In genomic region chr7:34036069-34036920, GRCh38 we compare ENCODE assay signal across 11 cellular contexts.
DNase-seq lines count a peak whose midpoint lies in the region; ATAC-seq and TF ChIP-seq lines count a peak whose summit lies in the region.
"Had no signal": no experiment of that assay in that cellular context is flagged by ENCODE, and none has a peak within 500 bp of the region (broad histone marks: within the 10 kb centered on the region; RNA-seq: fewer than 3 reads in every experiment).

No MANE protein-coding gene starts in this region.

- no peak for TF ChIP-seq CTCF in MCF 10A (IDR thresholded peaks at IDR 0.05; ENCODE audit: unreplicated experiment)
- TF ChIP-seq CTCF in breast epithelium (IDR thresholded peaks at IDR 0.05): no peak
- TF ChIP-seq CTCF in adrenal gland (IDR thresholded peaks at IDR 0.05): no peak
- no peak for TF ChIP-seq CTCF in testis (IDR thresholded peaks at IDR 0.05)

- peak overlapping the region; percentile 5 for H3K27ac Mint-ChIP-seq in MCF 10A (ENCODE audit: low read depth, unreplicated experiment)
- H3K27ac Mint-ChIP-seq: stimulated activated memory B cell treated with anti-CD40 and anti-IgM and Interleukin-4, amounts not matched to agents 10 μg/mL and 1 μg/mL and 100 μg/mL, for 72 hours had no signal

- no peaks in the 10 kb centered on the region for H3K27me3 ChIP-seq in breast epithelium
- no peaks in the 10 kb centered on the region for H3K27me3 ChIP-seq in adrenal gland
- H3K27me3 ChIP-seq in testis: no peaks in the 10 kb centered on the region
- H3K27me3 ChIP-seq in effector memory CD4-positive, alpha-beta T cell (replicated peaks; ENCODE audit: control insufficient read depth, insufficient read depth, low read length, poor library complexity, severe bottlenecking): no peaks in the 10 kb centered on the region

- no peaks in the 10 kb centered on the region for H3K36me3 Mint-ChIP-seq in MCF 10A (ENCODE audit: insufficient read depth, unreplicated experiment)
- H3K36me3 Mint-ChIP-seq: stimulated activated memory B cell treated with anti-CD40 and anti-IgM and Interleukin-4, amounts not matched to agents 10 μg/mL and 1 μg/mL and 100 μg/mL, for 72 hours had no signal

- peak; percentile 71 for DNase-seq in MCF 10A (ENCODE audit: unreplicated experiment)
- no peak for DNase-seq in breast epithelium (ENCODE audit: low spot score in 2 of 2)
- peak in 6 of 7 donors; percentile 55 to 71 (median 62) for DNase-seq in adrenal gland
- peak; percentile 25 for DNase-seq in kidney tubule cell (ENCODE audit: low spot score)
- peak; percentile 48 for DNase-seq in testis
- DNase-seq in effector memory CD4-positive, alpha-beta T cell: no peak
- DNase-seq in EL: no peak
- DNase-seq: AML-193, anterior cingulate cortex had no signal

- H3K36me3 ChIP-seq in breast epithelium (no peaks in the 10 kb centered on the region), adrenal gland (replicated peaks in 1 of 2) (no peaks in the 10 kb centered on the region), testis (ENCODE audit: low read depth, missing control alignments) (no peaks in the 10 kb centered on the region)
- no peaks in the 10 kb centered on the region for H3K36me3 ChIP-seq in effector memory CD4-positive, alpha-beta T cell (ENCODE audit: control insufficient read depth, insufficient read depth, low read length)

- no peaks in the 10 kb centered on the region for H3K27me3 Mint-ChIP-seq in MCF 10A (ENCODE audit: insufficient read depth, unreplicated experiment)
- H3K27me3 Mint-ChIP-seq: stimulated activated memory B cell treated with anti-CD40 and anti-IgM and Interleukin-4, amounts not matched to agents 10 μg/mL and 1 μg/mL and 100 μg/mL, for 72 hours had no signal

- no peaks in the 10 kb centered on the region for H3K4me1 ChIP-seq in breast epithelium
- H3K4me1 ChIP-seq in adrenal gland (replicated peaks in 1 of 2): no peaks in the 10 kb centered on the region
- peaks cover 9% of the 10 kb centered on the region for H3K4me1 ChIP-seq in testis
- no peaks in the 10 kb centered on the region for H3K4me1 ChIP-seq in effector memory CD4-positive, alpha-beta T cell (ENCODE audit: control insufficient read depth, insufficient read depth, low read length, poor library complexity, severe bottlenecking)

- H3K9me3 ChIP-seq in breast epithelium: no peaks in the 10 kb centered on the region
- no peaks in the 10 kb centered on the region for H3K9me3 ChIP-seq in adrenal gland (replicated peaks in 1 of 3)
- H3K9me3 ChIP-seq in testis: no peaks in the 10 kb centered on the region
- no peaks in the 10 kb centered on the region for H3K9me3 ChIP-seq in effector memory CD4-positive, alpha-beta T cell (ENCODE audit: control insufficient read depth, low read length)

- H3K4me3 ChIP-seq in breast epithelium: no peak overlapping the region
- H3K4me3 ChIP-seq in adrenal gland: peak overlapping the region in 1 of 4 donors; percentile 24
- no peak overlapping the region for H3K4me3 ChIP-seq in testis
- no peak overlapping the region for H3K4me3 ChIP-seq in effector memory CD4-positive, alpha-beta T cell (ENCODE audit: insufficient read depth, low read depth, low read length, poor library complexity, severe bottlenecking)

- intact Hi-C loops in MCF 10A (cut with micrococcal nuclease): no loop called here
- intact Hi-C loops in breast epithelium (cut with DNase I; ENCODE audit: low total_unique reads): loop anchor here (5.0 kb wide), 1 partner anchor 429 kb away; no protein-coding TSS in a partner anchor
- intact Hi-C loops in adrenal gland (cut with DNase I): no loop called here
- intact Hi-C loops in testis (cut with DNase I; ENCODE audit: low total_unique reads): no loop called here

- H3K9me3 Mint-ChIP-seq in MCF 10A (ENCODE audit: unreplicated experiment): no peaks in the 10 kb centered on the region
- H3K9me3 Mint-ChIP-seq: stimulated activated memory B cell treated with anti-CD40 and anti-IgM and Interleukin-4, amounts not matched to agents 10 μg/mL and 1 μg/mL and 100 μg/mL, for 72 hours had no signal

- POLR2A ChIA-PET in MCF 10A (lab: Yijun Ruan, JAX): no interaction called here

- H3K4me1 Mint-ChIP-seq in MCF 10A (ENCODE audit: insufficient read depth, unreplicated experiment): peaks cover 19% of the 10 kb centered on the region
- H3K4me1 Mint-ChIP-seq: stimulated activated memory B cell treated with anti-CD40 and anti-IgM and Interleukin-4, amounts not matched to agents 10 μg/mL and 1 μg/mL and 100 μg/mL, for 72 hours had no signal

- TF ChIP-seq POLR2A in breast epithelium (IDR thresholded peaks at IDR 0.05) (no peak), adrenal gland (IDR thresholded peaks at IDR 0.05) (no peak), testis (IDR thresholded peaks at IDR 0.05) (no peak)

- ATAC-seq in HG02763 (IDR thresholded peaks at IDR 0.05; ENCODE audit: unreplicated experiment): no peak
- ATAC-seq: stimulated activated memory B cell treated with anti-CD40 and anti-IgM and Interleukin-4, amounts not matched to agents 10 μg/mL and 1 μg/mL and 100 μg/mL, for 72 hours had no signal

- no peak overlapping the region for H3K4me3 Mint-ChIP-seq in MCF 10A (ENCODE audit: unreplicated experiment)
- H3K4me3 Mint-ChIP-seq: stimulated activated memory B cell treated with anti-CD40 and anti-IgM and Interleukin-4, amounts not matched to agents 10 μg/mL and 1 μg/mL and 100 μg/mL, for 72 hours had no signal

- no TSS peak for BruUV-seq in MCF 10A (replicated peaks; lab: Mats Ljungman, UMichigan)

- CTCF ChIA-PET in MCF 10A (lab: Yijun Ruan, JAX): interaction anchor here (0.7 to 2.2 kb wide), 3 partner anchors 12 to 115 kb away, joined by 3 to 12 read pairs (median 4); no protein-coding TSS in a partner anchor

- WGBS in adrenal gland, 4 donors: 40 to 46% (median 43%) methylated on average over 8 of the region's 8 CpGs
- WGBS in testis, 2 donors: 38 to 51% methylated on average over 7 to 8 of the region's 8 CpGs

- H3K27ac ChIP-seq in breast epithelium (no peak overlapping the region), adrenal gland (peak overlapping the region in 1 of 5 donors; percentile 43), testis (peak overlapping the region in 1 of 2 donors; percentile 8)
- H3K27ac ChIP-seq in effector memory CD4-positive, alpha-beta T cell (ENCODE audit: insufficient read depth, low read length, poor library complexity, severe bottlenecking): no peak overlapping the region

Comparison
In these comparisons a context has a peak if more than half of its experiments do, and no peak if none do; other contexts are left out.
1. DNase-seq: peak in MCF 10A (single experiment), adrenal gland (6 of 7), kidney tubule cell (single experiment) and testis (single experiment); none in breast epithelium (0 of 2), effector memory CD4-positive, alpha-beta T cell (0 of 3) and EL (single experiment).